In the genomic region with DNA sequence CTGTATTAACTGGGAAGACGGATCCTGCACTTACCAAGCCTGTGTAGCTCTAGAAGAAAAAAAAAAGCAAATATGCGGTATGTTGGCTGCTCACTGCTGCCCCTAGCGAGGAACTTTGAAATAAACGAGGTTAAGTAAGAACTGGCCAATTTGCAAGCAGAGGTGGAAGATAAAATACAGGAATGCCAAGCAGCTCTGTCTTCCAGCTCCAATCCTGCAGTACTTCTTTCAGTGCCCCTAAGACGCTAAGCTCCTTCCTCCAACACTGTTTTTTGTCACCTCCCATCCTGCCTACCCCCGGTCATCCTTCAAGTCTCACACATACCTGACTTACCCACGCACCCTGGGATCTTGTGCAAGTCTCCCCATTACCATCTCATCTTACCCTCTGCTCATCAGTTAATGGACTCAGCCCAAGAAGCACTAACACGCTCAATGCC, we compare ENCODE assay signal across 8 cellular contexts. TPM values are rescaled to one million over a fixed set of nuclear protein-coding genes. Genes with fewer than 3 reads are reported as not detected.
DNase-seq lines count a peak whose midpoint lies in the region; ATAC-seq and TF ChIP-seq lines count a peak whose summit lies in the region.

No MANE protein-coding gene starts in this region.

- peak overlapping the region; percentile 80 for H3K27ac ChIP-seq in epithelial cell of prostate

- peak; percentile 45 for ATAC-seq in mucosa of descending colon
- no peak for ATAC-seq in GM18517 (IDR thresholded peaks at IDR 0.05; ENCODE audit: unreplicated experiment)

- peak; percentile 76 for TF ChIP-seq CTCF in mucosa of descending colon (IDR thresholded peaks at IDR 0.05)

- intact Hi-C loops in mucosa of descending colon (cut with DNase I, micrococcal nuclease) = no loop called here

- peak overlapping the region; percentile 72 for H3K4me3 ChIP-seq in mucosa of descending colon

- no peaks in the 10 kb centered on the region for H3K9me3 ChIP-seq in mucosa of descending colon

- H3K36me3 ChIP-seq in mucosa of descending colon (ENCODE audit: low read depth) = no peaks in the 10 kb centered on the region

- peaks cover 8% of the 10 kb centered on the region for H3K4me1 ChIP-seq in mucosa of descending colon (ENCODE audit: low read depth)

- DNase-seq in COLO829 (ENCODE audit: low spot score) (peak; percentile 53), HT-29 (ENCODE audit: low spot score) (peak; percentile 89), NOMO-1 treated with DMSO at 0.1 percent for 48 hours (lab: John Stamatoyannopoulos, UW; ENCODE audit: unreplicated experiment) (peak; percentile 79), activated T-cell treated with anti-CD3 and anti-CD28 coated beads for 4 hours (peak; percentile 69), epithelial cell of prostate (ENCODE audit: low read depth, low spot score) (peak; percentile 16), mucosa of descending colon (peak in 2 of 3 donors; percentile 45 to 95)
- DNase-seq in stimulated activated CD8-positive, alpha-beta memory T cell treated with anti-CD3 and anti-CD28 coated beads, Interleukin-4, amount 100 ng/mL, for 48 hours = peak; percentile 79

RNA-seq across cellular contexts. Expression of a gene that starts 0.8 kb away (rescaled TPM):
- total RNA-seq in HT-29 (2014; rRNA removed; shearing (Covaris generic)) = 0.91 TPM in 1 of 2 replicates, not detected in the other
- total RNA-seq in mucosa of descending colon = 10 to 100 TPM in 1 of 3 donors, 1 to 10 TPM in 2; 2.3 to 10.4 (median 4.2) TPM

RNA-seq across cellular contexts. Expression of a gene that starts 26.4 kb away (rescaled TPM):
- 62.5 and 77.0 TPM in 2 replicates for total RNA-seq in HT-29 (2014; rRNA removed; shearing (Covaris generic))
- total RNA-seq in mucosa of descending colon = 10 to 100 TPM; 44.3 to 58.2 (median 57.2) TPM

Comparison
In these comparisons a context has a peak if more than half of its experiments do, and no peak if none do; other contexts are left out.
1. DNase-seq: peak in every context shown above with its lines; median percentile 89 in HT-29; 79 in NOMO-1 treated with DMSO at 0.1 percent for 48 hours; 79 in stimulated activated CD8-positive, alpha-beta memory T cell treated with anti-CD3 and anti-CD28 coated beads, Interleukin-4, amount 100 ng/mL, for 48 hours; 70 in mucosa of descending colon; 69 in activated T-cell treated with anti-CD3 and anti-CD28 coated beads for 4 hours; 53 in COLO829; 16 in epithelial cell of prostate.